8 cellular contexts compared by ENCODE assay signal in the genomic region with DNA sequence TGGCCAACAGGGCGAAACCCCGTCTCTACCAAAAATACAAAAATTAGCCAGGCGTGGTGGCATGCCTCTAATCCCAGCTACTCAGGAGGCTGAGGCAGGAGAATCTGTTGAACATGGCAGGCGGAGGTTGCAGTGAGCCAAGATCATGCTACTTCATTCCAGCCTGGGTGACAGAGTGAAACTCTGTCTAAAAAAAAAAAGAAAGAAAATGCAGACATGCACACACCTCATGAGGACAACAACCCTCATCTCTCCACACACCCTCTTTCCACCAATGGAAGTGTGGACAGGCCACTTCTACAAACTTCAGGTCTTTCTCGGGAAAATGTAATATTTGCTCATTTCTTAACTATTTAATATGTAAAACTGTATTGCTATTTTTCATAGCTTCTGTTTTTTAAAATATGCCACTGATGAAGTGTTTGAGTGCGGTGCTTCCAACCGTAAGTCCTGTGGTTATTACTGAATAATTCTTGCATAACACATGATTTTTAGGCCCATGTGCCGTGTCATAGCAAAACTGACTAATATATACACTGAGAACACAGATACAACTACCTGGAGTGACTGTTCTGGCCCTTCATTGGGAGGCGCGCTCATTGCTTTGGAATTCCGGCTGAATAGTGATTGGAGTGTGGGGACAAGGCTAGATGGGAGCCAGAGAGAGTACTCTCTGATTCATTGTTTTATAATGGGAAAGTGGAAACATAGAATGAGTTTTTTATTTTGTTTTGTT.
A peak's percentile ranks its signal among the peaks of the same experiment; 100 is the strongest.
DNase-seq lines count a peak whose midpoint lies in the region; ATAC-seq and TF ChIP-seq lines count a peak whose summit lies in the region.

No MANE protein-coding gene starts in this region.

- no peaks in the 10 kb centered on the region for H3K9me3 ChIP-seq in HAP-1

- in situ Hi-C loops in KBM-7 (cut with MboI; ENCODE audit: low pct_unique_long_range_greater_than_20kb, low sequenced_read_pairs) (no loop called here), HAP-1 (cut with MboI; ENCODE audit: low sequenced_read_pairs) (no loop called here)

- no peaks in the 10 kb centered on the region for H3K27me3 ChIP-seq in HAP-1 (ENCODE audit: low read depth)

- TF ChIP-seq CTCF in fibroblast of mammary gland (conservative IDR thresholded peaks at IDR 0.05; ENCODE audit: control insufficient read depth, insufficient read depth, low read depth, low read length): no peak

- DNase-seq in EL (peak; percentile 90), fibroblast of mammary gland (ENCODE audit: low read depth) (peak; percentile 82), KBM-7 (no peak), HAP-1 (ENCODE audit: low spot score in 2 of 2) (no peak), retina (no peak)
- DNase-seq in stimulated activated CD8-positive, alpha-beta memory T cell treated with anti-CD3 and anti-CD28 coated beads, Interleukin-4, amount 100 ng/mL, for 48 hours: no peak

- no peak overlapping the region for H3K4me3 ChIP-seq in fibroblast of mammary gland (ENCODE audit: control insufficient read depth, low read depth, low read length)
- H3K4me3 ChIP-seq in HAP-1: no peak overlapping the region

- H3K36me3 ChIP-seq in HAP-1 (replicated peaks): no peaks in the 10 kb centered on the region

- no peaks in the 10 kb centered on the region for H3K4me1 ChIP-seq in HAP-1

- ATAC-seq in GM21515 (IDR thresholded peaks at IDR 0.05; ENCODE audit: unreplicated experiment) (peak; percentile 92), HG03460 (IDR thresholded peaks at IDR 0.05; ENCODE audit: unreplicated experiment) (peak; percentile 91)

Comparison
In these comparisons a context has a peak if more than half of its experiments do, and no peak if none do; other contexts are left out.
1. DNase-seq: peak in EL (single experiment) and fibroblast of mammary gland (single experiment); none in KBM-7 (single experiment), HAP-1 (0 of 2), stimulated activated CD8-positive, alpha-beta memory T cell treated with anti-CD3 and anti-CD28 coated beads, Interleukin-4, amount 100 ng/mL, for 48 hours (single experiment) and retina (single experiment).